ENCODE assay signal across 14 cellular contexts in genomic region chr16:12582696-12583095, GRCh38.
A peak's percentile ranks its signal among the peaks of the same experiment; 100 is the strongest.
DNase-seq lines count a peak whose midpoint lies in the region; ATAC-seq lines count a peak whose summit lies in the region.
"Had no signal": no experiment of that assay in that cellular context is flagged by ENCODE, and none has a peak within 500 bp of the region (broad histone marks: within the 10 kb centered on the region; RNA-seq: fewer than 3 reads in every experiment).

No MANE protein-coding gene starts in this region.

- intact Hi-C loops in sciatic nerve (cut with DNase I): no loop called here

- peaks cover 2% of the 10 kb centered on the region for H3K27me3 Mint-ChIP-seq in activated T-cell treated with anti-CD3 and anti-CD28 coated beads, Interleukin-2, amount 50 U/mL, for 24 hours
- H3K27me3 Mint-ChIP-seq in natural killer cell treated with Interleukin-12 subunit alpha and Interleukin-12 subunit beta and Interleukin-15 and Interleukin-18, amount 100 ng/mL, for 72 hours: peaks cover 0 to 14% of the 10 kb centered on the region in 2 donors

- DNase-seq in activated T-cell treated with anti-CD3 and anti-CD28 coated beads, Interleukin-2, amount 50 U/mL, for 24 hours: peak; percentile 17
- no peak for DNase-seq in activated T-cell treated with anti-CD3 and anti-CD28 coated beads, Interleukin-2, amount 50 U/mL, for 48 hours
- DNase-seq in left lobe of liver (ENCODE audit: low spot score): peak; percentile 27
- DNase-seq in sciatic nerve (ENCODE audit: low spot score): peak; percentile 34
- no peak for DNase-seq in OCI-M1 (lab: John Stamatoyannopoulos, UW)
- no peak for DNase-seq in stimulated activated CD4-positive, alpha-beta T cell treated with anti-CD3 and anti-CD28 coated beads, Interleukin-4, amount 100 ng/mL, for 24 hours
- DNase-seq in natural killer cell treated with Interleukin-12 subunit alpha and Interleukin-12 subunit beta and Interleukin-15 and Interleukin-18, amount 100 ng/mL, for 72 hours (ENCODE audit: low spot score): no peak
- DNase-seq: 8988T; ACHN; CD4-positive, CD25-positive, alpha-beta regulatory T cell; DMS53; GM23248 had no signal

- H3K9me3 Mint-ChIP-seq in activated T-cell treated with anti-CD3 and anti-CD28 coated beads, Interleukin-2, amount 50 U/mL, for 24 hours: no peaks in the 10 kb centered on the region
- H3K9me3 Mint-ChIP-seq in natural killer cell treated with Interleukin-12 subunit alpha and Interleukin-12 subunit beta and Interleukin-15 and Interleukin-18, amount 100 ng/mL, for 72 hours: no peaks in the 10 kb centered on the region

- H3K4me3 Mint-ChIP-seq in activated T-cell treated with anti-CD3 and anti-CD28 coated beads, Interleukin-2, amount 50 U/mL, for 24 hours: no peak overlapping the region
- no peak overlapping the region for H3K4me3 Mint-ChIP-seq in natural killer cell treated with Interleukin-12 subunit alpha and Interleukin-12 subunit beta and Interleukin-15 and Interleukin-18, amount 100 ng/mL, for 72 hours
- H3K4me3 Mint-ChIP-seq: CD4-positive, CD25-positive, alpha-beta regulatory T cell had no signal

- peaks cover 10% of the 10 kb centered on the region for H3K4me1 Mint-ChIP-seq in activated T-cell treated with anti-CD3 and anti-CD28 coated beads, Interleukin-2, amount 50 U/mL, for 24 hours (ENCODE audit: low read depth)
- H3K4me1 Mint-ChIP-seq in natural killer cell treated with Interleukin-12 subunit alpha and Interleukin-12 subunit beta and Interleukin-15 and Interleukin-18, amount 100 ng/mL, for 72 hours (ENCODE audit: low read depth in 2 of 2): no peaks in the 10 kb centered on the region

- H3K27ac Mint-ChIP-seq in activated T-cell treated with anti-CD3 and anti-CD28 coated beads, Interleukin-2, amount 50 U/mL, for 24 hours: no peak overlapping the region
- H3K27ac Mint-ChIP-seq in natural killer cell treated with Interleukin-12 subunit alpha and Interleukin-12 subunit beta and Interleukin-15 and Interleukin-18, amount 100 ng/mL, for 72 hours: no peak overlapping the region
- H3K27ac Mint-ChIP-seq: CD4-positive, CD25-positive, alpha-beta regulatory T cell had no signal

- H3K36me3 Mint-ChIP-seq in activated T-cell treated with anti-CD3 and anti-CD28 coated beads, Interleukin-2, amount 50 U/mL, for 24 hours (ENCODE audit: low read depth): no peaks in the 10 kb centered on the region
- no peaks in the 10 kb centered on the region for H3K36me3 Mint-ChIP-seq in natural killer cell treated with Interleukin-12 subunit alpha and Interleukin-12 subunit beta and Interleukin-15 and Interleukin-18, amount 100 ng/mL, for 72 hours

- ATAC-seq in left lobe of liver (no peak), sciatic nerve (no peak)
- ATAC-seq in natural killer cell treated with Interleukin-12 subunit alpha and Interleukin-12 subunit beta and Interleukin-15 and Interleukin-18, amount 100 ng/mL, for 72 hours: no peak
- ATAC-seq: GM12878, HCT116 had no signal

Comparison
In these comparisons a context has a peak if more than half of its experiments do, and no peak if none do; other contexts are left out.
1. DNase-seq: peak in activated T-cell treated with anti-CD3 and anti-CD28 coated beads, Interleukin-2, amount 50 U/mL, for 24 hours (single experiment), left lobe of liver (single experiment) and sciatic nerve (single experiment); none in activated T-cell treated with anti-CD3 and anti-CD28 coated beads, Interleukin-2, amount 50 U/mL, for 48 hours (0 of 2), OCI-M1 (single experiment), stimulated activated CD4-positive, alpha-beta T cell treated with anti-CD3 and anti-CD28 coated beads, Interleukin-4, amount 100 ng/mL, for 24 hours (single experiment) and natural killer cell treated with Interleukin-12 subunit alpha and Interleukin-12 subunit beta and Interleukin-15 and Interleukin-18, amount 100 ng/mL, for 72 hours (single experiment).